ENCODE assay signal across 16 cellular contexts in the genomic region with DNA sequence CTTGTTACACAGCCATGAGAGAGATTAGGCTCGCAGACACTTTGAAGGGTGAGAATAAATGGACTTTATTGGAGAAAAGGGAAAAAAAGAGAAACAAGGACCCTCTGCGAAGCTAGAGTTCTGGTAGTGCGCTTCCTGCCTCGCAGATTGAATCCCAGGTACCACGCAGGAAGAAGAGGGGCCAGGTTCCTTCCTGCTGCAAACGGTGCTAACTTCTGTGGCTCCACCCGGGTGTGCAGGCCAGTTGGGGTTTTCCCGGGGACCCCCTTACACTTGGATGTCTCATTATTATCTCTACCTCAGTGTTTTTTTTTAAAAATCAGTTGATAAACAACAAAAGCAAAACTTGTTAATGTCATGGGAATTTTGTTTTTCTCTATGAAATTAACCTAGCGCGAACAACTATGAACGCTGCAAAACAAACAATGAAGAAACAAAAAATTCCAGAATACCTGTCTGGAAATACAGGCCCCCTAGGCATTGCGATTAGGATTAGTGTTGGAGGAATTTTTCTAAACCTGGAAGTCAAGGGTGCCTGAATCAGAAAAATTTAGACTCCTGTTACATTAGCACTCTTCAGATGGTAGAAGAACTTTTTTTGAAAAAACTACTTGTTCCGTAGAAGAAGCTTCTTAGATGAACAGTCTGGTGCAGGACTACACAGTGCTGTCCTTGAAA.
"Had no signal": no experiment of that assay in that cellular context is flagged by ENCODE, and none has a peak within 500 bp of the region (broad histone marks: within the 10 kb centered on the region; RNA-seq: fewer than 3 reads in every experiment).

No MANE protein-coding gene starts in this region.

- H3K27ac ChIP-seq: esophagus muscularis mucosa, heart right ventricle, sigmoid colon, thyroid gland had no signal

- H3K27me3 Mint-ChIP-seq: activated naive CD4-positive, alpha-beta T cell treated with anti-CD3 and anti-CD28 coated beads, Interleukin-2, amount 50 U/mL, for 24 hours; stimulated activated memory B cell treated with anti-CD40 and anti-IgM and Interleukin-4, amounts not matched to agents 10 μg/mL and 1 μg/mL and 100 μg/mL, for 72 hours had no signal

- ATAC-seq: activated CD4-positive, alpha-beta T cell treated with anti-CD3 and anti-CD28 coated beads for 36 hours; heart right ventricle; left ventricle myocardium superior; stimulated activated memory B cell treated with anti-CD40 and anti-IgM and Interleukin-4, amounts not matched to agents 10 μg/mL and 1 μg/mL and 100 μg/mL, for 72 hours; WTC11 had no signal

- H3K4me3 Mint-ChIP-seq: activated CD4-positive, alpha-beta T cell treated with anti-CD3 and anti-CD28 coated beads for 36 hours; activated naive CD4-positive, alpha-beta T cell treated with anti-CD3 and anti-CD28 coated beads, Interleukin-2, amount 50 U/mL, for 24 hours; stimulated activated memory B cell treated with anti-CD40 and anti-IgM and Interleukin-4, amounts not matched to agents 10 μg/mL and 1 μg/mL and 100 μg/mL, for 72 hours; WTC11 had no signal

- H3K9me3 ChIP-seq: esophagus muscularis mucosa, heart right ventricle, sigmoid colon, thyroid gland had no signal

- H3K27ac Mint-ChIP-seq: activated CD4-positive, alpha-beta T cell treated with anti-CD3 and anti-CD28 coated beads for 36 hours; activated naive CD4-positive, alpha-beta T cell treated with anti-CD3 and anti-CD28 coated beads, Interleukin-2, amount 50 U/mL, for 24 hours; stimulated activated memory B cell treated with anti-CD40 and anti-IgM and Interleukin-4, amounts not matched to agents 10 μg/mL and 1 μg/mL and 100 μg/mL, for 72 hours; WTC11 had no signal

- H3K36me3 ChIP-seq: esophagus muscularis mucosa, heart right ventricle, sigmoid colon, thyroid gland had no signal

- H3K4me3 ChIP-seq: esophagus muscularis mucosa, heart right ventricle, sigmoid colon, thyroid gland had no signal

- H3K36me3 Mint-ChIP-seq: activated naive CD4-positive, alpha-beta T cell treated with anti-CD3 and anti-CD28 coated beads, Interleukin-2, amount 50 U/mL, for 24 hours; stimulated activated memory B cell treated with anti-CD40 and anti-IgM and Interleukin-4, amounts not matched to agents 10 μg/mL and 1 μg/mL and 100 μg/mL, for 72 hours; WTC11 had no signal

- H3K4me1 Mint-ChIP-seq: stimulated activated memory B cell treated with anti-CD40 and anti-IgM and Interleukin-4, amounts not matched to agents 10 μg/mL and 1 μg/mL and 100 μg/mL, for 72 hours had no signal

- H3K9me3 Mint-ChIP-seq: activated naive CD4-positive, alpha-beta T cell treated with anti-CD3 and anti-CD28 coated beads, Interleukin-2, amount 50 U/mL, for 24 hours; stimulated activated memory B cell treated with anti-CD40 and anti-IgM and Interleukin-4, amounts not matched to agents 10 μg/mL and 1 μg/mL and 100 μg/mL, for 72 hours; WTC11 had no signal

- DNase-seq: activated CD4-positive, alpha-beta T cell treated with anti-CD3 and anti-CD28 coated beads for 36 hours; activated CD4-positive, alpha-beta T cell treated with anti-CD3 and anti-CD28 coated beads, Interleukin-2, amount 50 U/mL, for 48 hours; activated effector memory CD4-positive, alpha-beta T cell treated with Interleukin-2 at 50 U/mL for 16 hours; activated T-cell treated with anti-CD3 and anti-CD28 coated beads, Interleukin-2, amount 50 U/mL, for 1 hour; amniotic stem cell; effector memory CD4-positive, alpha-beta T cell; heart right ventricle; kidney glomerular epithelial cell; left ventricle myocardium superior; sigmoid colon; stimulated activated CD4-positive, alpha-beta T cell treated with anti-CD3 and anti-CD28 coated beads, Interleukin-4, amount 100 ng/mL, for 4 hours; thyroid gland had no signal

- H3K27me3 ChIP-seq: esophagus muscularis mucosa, sigmoid colon, thyroid gland had no signal
